ENCODE assay signal across 28 cellular contexts in the genomic region with DNA sequence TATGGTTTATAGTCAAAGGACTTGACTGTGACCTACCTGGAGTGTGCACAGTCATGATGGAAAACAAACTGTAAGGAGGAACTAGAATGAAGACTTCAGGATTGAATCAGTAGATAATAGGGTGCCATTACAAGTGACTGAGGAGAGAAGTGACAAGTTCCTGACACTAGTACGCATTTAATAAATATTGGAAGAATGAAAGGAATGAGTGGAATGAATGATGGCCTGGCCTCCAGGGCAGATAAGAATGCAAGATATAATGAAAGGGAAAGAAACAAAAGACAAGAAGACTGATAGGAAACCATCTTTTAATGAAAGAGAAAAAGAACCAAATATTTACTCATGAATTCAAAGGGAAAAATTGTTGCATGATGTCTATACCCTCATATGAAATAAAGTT.
"Had no signal": no experiment of that assay in that cellular context is flagged by ENCODE, and none has a peak within 500 bp of the region (broad histone marks: within the 10 kb centered on the region; RNA-seq: fewer than 3 reads in every experiment).

No MANE protein-coding gene starts in this region.

- H3K4me1 ChIP-seq: adrenal gland, breast epithelium, psoas muscle, right atrium auricular region, tibial artery had no signal

- H3K9me3 ChIP-seq: adrenal gland, ovary, psoas muscle, right atrium auricular region, tibial artery had no signal

- H3K4me3 ChIP-seq: adrenal gland, breast epithelium, dorsolateral prefrontal cortex, hepatocyte, ovary, psoas muscle, right atrium auricular region, tibial artery had no signal

- H3K27ac Mint-ChIP-seq: activated naive CD8-positive, alpha-beta T cell; activated T-helper 2 cell treated with anti-CD3 and anti-CD28 coated beads, Interferon-gamma antibody, Interleukin-2, Interleukin-4, amounts not matched to agents 10 μg/mL and 5 μg/mL and 100 μg/mL, durations not matched to agents 14 hours and 24 hours and 36 hours; effector memory CD8-positive, alpha-beta T cell; natural killer cell; T-helper 17 cell had no signal

- H3K4me1 Mint-ChIP-seq: central memory CD8-positive, alpha-beta T cell; natural killer cell; T-helper 17 cell had no signal

- H3K36me3 ChIP-seq: adrenal gland, breast epithelium, ovary, right atrium auricular region, tibial artery had no signal

- H3K27ac ChIP-seq: adrenal gland, breast epithelium, dorsolateral prefrontal cortex, hepatocyte, ovary, psoas muscle, right atrium auricular region, tibial artery had no signal

- DNase-seq: activated CD4-positive, alpha-beta T cell treated with anti-CD3 and anti-CD28 coated beads for 4 hours; activated CD4-positive, alpha-beta T cell treated with anti-CD3 and anti-CD28 coated beads, Interleukin-2, amount 50 U/mL, for 48 hours; activated CD4-positive, CD25-positive, alpha-beta regulatory T cell; activated CD8-positive, alpha-beta memory T cell treated with anti-CD3 and anti-CD28 coated beads, Interleukin-2, amount 50 U/mL, for 48 hours; activated naive CD4-positive, alpha-beta T cell; activated T-cell treated with anti-CD3 and anti-CD28 coated beads, Interleukin-2, amount 50 U/mL, for 4 hours; adrenal gland; dorsolateral prefrontal cortex; effector memory CD8-positive, alpha-beta T cell; foreskin melanocyte; glutamatergic neuron; natural killer cell; ovary; psoas muscle; stimulated activated CD4-positive, alpha-beta T cell treated with anti-CD3 and anti-CD28 coated beads, Interleukin-12 subunit alpha, Interleukin-12 subunit beta, amount 100 ng/mL, for 4 hours; stimulated activated CD4-positive, alpha-beta T cell treated with anti-CD3 and anti-CD28 coated beads, Interleukin-4, amount 100 ng/mL, for 4 hours; stimulated activated naive CD8-positive, alpha-beta T cell treated with anti-CD3 and anti-CD28 coated beads, Interleukin-15, Interleukin-2, amounts not matched to agents 100 U/mL and 50 U/mL, for 24 hours; T-helper 17 cell; tibial artery had no signal

- H2AFZ ChIP-seq: hepatocyte had no signal

- H3K4me2 ChIP-seq: hepatocyte had no signal

- FAIRE-seq: colon, endothelial cell of umbilical vein had no signal

- ATAC-seq: activated T-cell treated with anti-CD3 and anti-CD28 coated beads, Interleukin-2, amount 50 U/mL, for 4 hours; effector memory CD8-positive, alpha-beta T cell; esophagus mucosa; natural killer cell; psoas muscle; stimulated activated naive CD8-positive, alpha-beta T cell treated with anti-CD3 and anti-CD28 coated beads, Interleukin-15, Interleukin-2, amounts not matched to agents 100 U/mL and 50 U/mL, for 24 hours; T-helper 17 cell had no signal

- H3K4me3 Mint-ChIP-seq: activated naive CD8-positive, alpha-beta T cell; activated T-cell treated with anti-CD3 and anti-CD28 coated beads, Interleukin-2, amount 50 U/mL, for 4 hours; central memory CD8-positive, alpha-beta T cell; effector memory CD8-positive, alpha-beta T cell; natural killer cell; T-helper 17 cell had no signal

- H3K9me3 Mint-ChIP-seq: activated T-helper 2 cell treated with anti-CD3 and anti-CD28 coated beads, Interferon-gamma antibody, Interleukin-2, Interleukin-4, amounts not matched to agents 10 μg/mL and 5 μg/mL and 100 μg/mL, durations not matched to agents 14 hours and 24 hours and 36 hours; natural killer cell had no signal

- H3K79me2 ChIP-seq: hepatocyte had no signal

- H3K27me3 ChIP-seq: adrenal gland, breast epithelium, dorsolateral prefrontal cortex, hepatocyte, ovary, right atrium auricular region, tibial artery had no signal

- H3K36me3 Mint-ChIP-seq: activated naive CD8-positive, alpha-beta T cell; natural killer cell had no signal
